1 cellular context compared by ENCODE assay signal in genomic region chr12:113818833-113819232, GRCh38.
TF ChIP-seq lines count a peak whose summit lies in the region.

No MANE protein-coding gene starts in this region.

TF ChIP-seq in K562, 482 proteins besides CTCF, POLR2A, EP300 and RAD21 (continued from another document):
- TF ChIP-seq GTF3C2 (IDR thresholded peaks at IDR 0.05; ENCODE audit: borderline replicate concordance, extremely low read depth, insufficient read length) = no peak
- no peak for TF ChIP-seq THAP7 (CRISPR knock-in tag; IDR thresholded peaks at IDR 0.05)
- TF ChIP-seq ZNF3 (CRISPR knock-in tag; IDR thresholded peaks at IDR 0.05) = no peak
- no peak for TF ChIP-seq PML (IDR thresholded peaks at IDR 0.05; ENCODE audit: low read length)
- no peak for TF ChIP-seq RCOR1 (IDR thresholded peaks at IDR 0.05; ENCODE audit: borderline replicate concordance in 1 of 2, low read depth in 2 of 2, low read length in 2 of 2)
- no peak for TF ChIP-seq ZNF217 (CRISPR knock-in tag; IDR thresholded peaks at IDR 0.05)
- no peak for TF ChIP-seq NR4A1 (CRISPR knock-in tag; IDR thresholded peaks at IDR 0.05)
- TF ChIP-seq NR4A1 (tag; IDR thresholded peaks at IDR 0.05) = no peak
- TF ChIP-seq ZBTB7A (IDR thresholded peaks at IDR 0.05; ENCODE audit: borderline replicate concordance, control insufficient read depth, low read depth, low read length) = 0 out of 2 replicates have a peak, but pooled peaks have one; percentile 32
- no peak for TF ChIP-seq NR2C2 (CRISPR knock-in tag; IDR thresholded peaks at IDR 0.05)
- TF ChIP-seq NR2C2 (tag; IDR thresholded peaks at IDR 0.05) = no peak
- TF ChIP-seq CBX5 (IDR thresholded peaks at IDR 0.05; ENCODE audit: borderline replicate concordance, low read depth) = no peak
- TF ChIP-seq ZKSCAN1 (IDR thresholded peaks at IDR 0.05; ENCODE audit: low read depth, low read length) = peak; percentile 33; the same call in 1 of the 2 replicates
- no peak for TF ChIP-seq SRSF9 (IDR thresholded peaks at IDR 0.05; ENCODE audit: borderline replicate concordance, low read depth, low read length)
- TF ChIP-seq SETDB1 (IDR thresholded peaks at IDR 0.05; ENCODE audit: low read length) = no peak
- no peak for TF ChIP-seq POLR3G (IDR thresholded peaks at IDR 0.05; ENCODE audit: extremely low read depth, insufficient read length, insufficient replicate concordance)
- TF ChIP-seq DEAF1 (CRISPR knock-in tag; IDR thresholded peaks at IDR 0.05) = peak; percentile 35; the same call in 1 of the 2 replicates
- TF ChIP-seq ELK3 (CRISPR knock-in tag; IDR thresholded peaks at IDR 0.05) = no peak
- TF ChIP-seq ZBTB1 (CRISPR knock-in tag; IDR thresholded peaks at IDR 0.05; ENCODE audit: borderline replicate concordance, low read depth) = no peak
- TF ChIP-seq SMARCA5 (IDR thresholded peaks at IDR 0.05) = no peak
- peak; percentile 31; the same call in 1 of the 2 replicates for TF ChIP-seq STAG1 (CRISPR knock-in tag; IDR thresholded peaks at IDR 0.05; ENCODE audit: borderline replicate concordance)
- TF ChIP-seq ATF3 (IDR thresholded peaks at IDR 0.05) = no peak
- no peak for TF ChIP-seq ATF3 (CRISPR knock-in tag; conservative IDR thresholded peaks at IDR 0.05)
- no peak for TF ChIP-seq U2AF2 (optimal IDR thresholded peaks at IDR 0.05; ENCODE audit: low read depth, low read length)
- no peak for TF ChIP-seq TRIM25 (IDR thresholded peaks at IDR 0.05; ENCODE audit: borderline replicate concordance)
- no peak for TF ChIP-seq VEZF1 (CRISPR knock-in tag; IDR thresholded peaks at IDR 0.05)
- no peak for TF ChIP-seq FOXM1 (IDR thresholded peaks at IDR 0.05; ENCODE audit: low read depth)
- TF ChIP-seq FOXM1 (CRISPR knock-in tag; IDR thresholded peaks at IDR 0.05; ENCODE audit: low read depth) = no peak
- TF ChIP-seq SMC3 (conservative IDR thresholded peaks at IDR 0.05; ENCODE audit: insufficient read depth, low read depth, low read length) = peak; percentile 46
- TF ChIP-seq JUNB (CRISPR knock-in tag; conservative IDR thresholded peaks at IDR 0.05) = no peak
